34 cellular contexts compared by ENCODE assay signal in genomic region chr1:171872430-171872829, GRCh38.
"Had no signal": no experiment of that assay in that cellular context is flagged by ENCODE, and none has a peak within 500 bp of the region (broad histone marks: within the 10 kb centered on the region; RNA-seq: fewer than 3 reads in every experiment).

No MANE protein-coding gene starts in this region.

- H3K36me3 Mint-ChIP-seq: activated CD8-positive, alpha-beta memory T cell treated with anti-CD3 and anti-CD28 coated beads, Interleukin-2, amount 10 ng/mL, durations not matched to agents 7 days and 5 days; activated naive CD4-positive, alpha-beta T cell treated with anti-CD3 and anti-CD28 coated beads, Interleukin-2, amount 10 ng/mL, durations not matched to agents 7 days and 5 days; activated naive CD4-positive, alpha-beta T cell treated with anti-CD3 and anti-CD28 coated beads, Interleukin-2, amount 50 U/mL, for 24 hours; activated naive CD8-positive, alpha-beta T cell treated with anti-CD3 and anti-CD28 coated beads, Interleukin-2, amount 10 ng/mL, durations not matched to agents 7 days and 5 days had no signal

- H3K4me3 Mint-ChIP-seq: activated CD4-positive, alpha-beta memory T cell treated with anti-CD3 and anti-CD28 coated beads, Interleukin-2, amount 10 ng/mL, durations not matched to agents 7 days and 5 days; activated CD4-positive, alpha-beta T cell treated with anti-CD3 and anti-CD28 coated beads for 36 hours; activated CD4-positive, alpha-beta T cell treated with anti-CD3 and anti-CD28 coated beads, Interleukin-2, amount 10 ng/mL, durations not matched to agents 7 days and 5 days; activated CD8-positive, alpha-beta memory T cell treated with anti-CD3 and anti-CD28 coated beads, Interleukin-2, amount 10 ng/mL, durations not matched to agents 7 days and 5 days; activated CD8-positive, alpha-beta T cell treated with anti-CD3 and anti-CD28 coated beads, Interleukin-2, amount 10 ng/mL, durations not matched to agents 7 days and 5 days; activated naive CD4-positive, alpha-beta T cell treated with anti-CD3 and anti-CD28 coated beads, Interleukin-2, amount 10 ng/mL, durations not matched to agents 7 days and 5 days; activated naive CD4-positive, alpha-beta T cell treated with anti-CD3 and anti-CD28 coated beads, Interleukin-2, amount 50 U/mL, for 24 hours; activated naive CD8-positive, alpha-beta T cell; activated naive CD8-positive, alpha-beta T cell treated with anti-CD3 and anti-CD28 coated beads, Interleukin-2, amount 10 ng/mL, durations not matched to agents 7 days and 5 days; activated naive CD8-positive, alpha-beta T cell treated with anti-CD3 and anti-CD28 coated beads, Interleukin-2, amount 50 U/mL, for 24 hours; activated T-cell treated with anti-CD3 and anti-CD28 coated beads, Interleukin-2, amount 50 U/mL, for 24 hours; T-helper 1 cell treated with Interleukin-12 subunit alpha and Interleukin-12 subunit beta and Interleukin-4 antibody, amounts not matched to agents 30 μg/mL and 1 μg/mL, for 36 hours; T-helper 2 cell treated with Interferon-gamma antibody and Interleukin-4, amounts not matched to agents 5 μg/mL and 100 μg/mL, for 36 hours had no signal

- DNase-seq: activated CD4-positive, alpha-beta memory T cell treated with anti-CD3 and anti-CD28 coated beads, Interleukin-2, amount 10 ng/mL, durations not matched to agents 7 days and 5 days; activated CD4-positive, alpha-beta T cell treated with anti-CD3 and anti-CD28 coated beads for 1 hour; activated CD4-positive, alpha-beta T cell treated with anti-CD3 and anti-CD28 coated beads for 36 hours; activated CD4-positive, alpha-beta T cell treated with anti-CD3 and anti-CD28 coated beads for 48 hours; activated CD4-positive, alpha-beta T cell treated with anti-CD3 and anti-CD28 coated beads, Interleukin-2, amount 10 ng/mL, durations not matched to agents 7 days and 5 days; activated CD4-positive, alpha-beta T cell treated with anti-CD3 and anti-CD28 coated beads, Interleukin-2, amount 50 U/mL, for 48 hours; activated CD4-positive, CD25-positive, alpha-beta regulatory T cell; activated CD8-positive, alpha-beta memory T cell treated with anti-CD3 and anti-CD28 coated beads for 24 hours; activated CD8-positive, alpha-beta memory T cell treated with anti-CD3 and anti-CD28 coated beads, Interleukin-2, amount 10 ng/mL, durations not matched to agents 7 days and 5 days; activated CD8-positive, alpha-beta memory T cell treated with anti-CD3 and anti-CD28 coated beads, Interleukin-2, amount 50 U/mL, for 48 hours; activated CD8-positive, alpha-beta T cell treated with anti-CD3 and anti-CD28 coated beads, Interleukin-2, amount 10 ng/mL, durations not matched to agents 7 days and 5 days; activated effector memory CD4-positive, alpha-beta T cell treated with anti-CD3 and anti-CD28 coated beads, Interleukin-2, amount 50 U/mL, for 16 hours; activated naive CD4-positive, alpha-beta T cell treated with anti-CD3 and anti-CD28 coated beads, Interleukin-2, amount 10 ng/mL, durations not matched to agents 7 days and 5 days; activated naive CD4-positive, alpha-beta T cell treated with Interleukin-2 at 50 U/mL for 16 hours; activated naive CD8-positive, alpha-beta T cell treated with anti-CD3 and anti-CD28 coated beads, Interleukin-2, amount 10 ng/mL, durations not matched to agents 7 days and 5 days; activated naive CD8-positive, alpha-beta T cell treated with anti-CD3 and anti-CD28 coated beads, Interleukin-2, amount 50 U/mL, for 24 hours; activated T-cell treated with anti-CD3 and anti-CD28 coated beads, Interleukin-2, amount 50 U/mL, for 24 hours; activated T-cell treated with anti-CD3 and anti-CD28 coated beads, Interleukin-2, amount 50 U/mL, for 48 hours; amygdala; aorta; body of pancreas; brain microvascular endothelial cell; central memory CD4-positive, alpha-beta T cell; T-helper 1 cell; T-helper 2 cell; T-helper 9 cell had no signal

- H3K4me1 Mint-ChIP-seq: activated CD4-positive, alpha-beta memory T cell treated with anti-CD3 and anti-CD28 coated beads, Interleukin-2, amount 10 ng/mL, durations not matched to agents 7 days and 5 days; activated CD4-positive, alpha-beta T cell treated with anti-CD3 and anti-CD28 coated beads for 36 hours; activated CD4-positive, alpha-beta T cell treated with anti-CD3 and anti-CD28 coated beads, Interleukin-2, amount 10 ng/mL, durations not matched to agents 7 days and 5 days; activated CD8-positive, alpha-beta memory T cell treated with anti-CD3 and anti-CD28 coated beads, Interleukin-2, amount 10 ng/mL, durations not matched to agents 7 days and 5 days; activated naive CD4-positive, alpha-beta T cell treated with anti-CD3 and anti-CD28 coated beads, Interleukin-2, amount 10 ng/mL, durations not matched to agents 7 days and 5 days; activated naive CD4-positive, alpha-beta T cell treated with anti-CD3 and anti-CD28 coated beads, Interleukin-2, amount 50 U/mL, for 24 hours; activated naive CD8-positive, alpha-beta T cell treated with anti-CD3 and anti-CD28 coated beads, Interleukin-2, amount 10 ng/mL, durations not matched to agents 7 days and 5 days had no signal

- H3K27ac ChIP-seq: body of pancreas, brain microvascular endothelial cell, breast epithelium, VCaP had no signal

- H3K27me3 ChIP-seq: body of pancreas, breast epithelium had no signal

- H3K9me3 ChIP-seq: body of pancreas, breast epithelium had no signal

- H3K4me3 ChIP-seq: body of pancreas, breast epithelium had no signal

- ATAC-seq: activated CD4-positive, alpha-beta T cell treated with anti-CD3 and anti-CD28 coated beads for 36 hours; activated CD4-positive, CD25-positive, alpha-beta regulatory T cell treated with anti-CD3 and anti-CD28 coated beads, Interleukin-2, amount 50 U/mL, for 24 hours; activated CD8-positive, alpha-beta memory T cell treated with anti-CD3 and anti-CD28 coated beads, Interleukin-2, amount 10 ng/mL, durations not matched to agents 7 days and 5 days; activated CD8-positive, alpha-beta T cell treated with anti-CD3 and anti-CD28 coated beads, Interleukin-2, amount 10 ng/mL, durations not matched to agents 7 days and 5 days; activated naive CD8-positive, alpha-beta T cell treated with anti-CD3 and anti-CD28 coated beads, Interleukin-2, amount 50 U/mL, for 24 hours; body of pancreas had no signal

- H3K9me3 Mint-ChIP-seq: activated CD4-positive, alpha-beta memory T cell treated with anti-CD3 and anti-CD28 coated beads, Interleukin-2, amount 10 ng/mL, durations not matched to agents 7 days and 5 days; activated CD4-positive, alpha-beta T cell treated with anti-CD3 and anti-CD28 coated beads, Interleukin-2, amount 10 ng/mL, durations not matched to agents 7 days and 5 days; activated naive CD4-positive, alpha-beta T cell treated with anti-CD3 and anti-CD28 coated beads, Interleukin-2, amount 10 ng/mL, durations not matched to agents 7 days and 5 days; activated naive CD4-positive, alpha-beta T cell treated with anti-CD3 and anti-CD28 coated beads, Interleukin-2, amount 50 U/mL, for 24 hours; activated naive CD8-positive, alpha-beta T cell treated with anti-CD3 and anti-CD28 coated beads, Interleukin-2, amount 10 ng/mL, durations not matched to agents 7 days and 5 days; activated naive CD8-positive, alpha-beta T cell treated with anti-CD3 and anti-CD28 coated beads, Interleukin-2, amount 50 U/mL, for 24 hours; activated T-cell treated with anti-CD3 and anti-CD28 coated beads, Interleukin-2, amount 50 U/mL, for 24 hours; activated T-helper 2 cell treated with anti-CD3 and anti-CD28 coated beads, Interferon-gamma antibody, Interleukin-2, Interleukin-4, amounts not matched to agents 10 μg/mL and 5 μg/mL and 100 μg/mL, durations not matched to agents 14 hours and 24 hours and 36 hours; T-helper 1 cell treated with Interleukin-12 subunit alpha and Interleukin-12 subunit beta and Interleukin-4 antibody, amounts not matched to agents 30 μg/mL and 1 μg/mL, for 36 hours; T-helper 2 cell treated with Interferon-gamma antibody and Interleukin-4, amounts not matched to agents 5 μg/mL and 100 μg/mL, for 36 hours had no signal

- H3K27me3 Mint-ChIP-seq: activated naive CD4-positive, alpha-beta T cell treated with anti-CD3 and anti-CD28 coated beads, Interleukin-2, amount 50 U/mL, for 24 hours; activated naive CD8-positive, alpha-beta T cell; activated T-cell treated with anti-CD3 and anti-CD28 coated beads, Interleukin-2, amount 50 U/mL, for 24 hours had no signal

- H3K36me3 ChIP-seq: brain microvascular endothelial cell, breast epithelium had no signal

- H3K4me1 ChIP-seq: breast epithelium had no signal

- H3K27ac Mint-ChIP-seq: activated CD4-positive, alpha-beta memory T cell treated with anti-CD3 and anti-CD28 coated beads, Interleukin-2, amount 10 ng/mL, durations not matched to agents 7 days and 5 days; activated CD4-positive, alpha-beta T cell treated with anti-CD3 and anti-CD28 coated beads for 36 hours; activated CD4-positive, alpha-beta T cell treated with anti-CD3 and anti-CD28 coated beads, Interleukin-2, amount 10 ng/mL, durations not matched to agents 7 days and 5 days; activated CD8-positive, alpha-beta memory T cell treated with anti-CD3 and anti-CD28 coated beads, Interleukin-2, amount 10 ng/mL, durations not matched to agents 7 days and 5 days; activated CD8-positive, alpha-beta T cell treated with anti-CD3 and anti-CD28 coated beads, Interleukin-2, amount 10 ng/mL, durations not matched to agents 7 days and 5 days; activated naive CD4-positive, alpha-beta T cell treated with anti-CD3 and anti-CD28 coated beads, Interleukin-2, amount 10 ng/mL, durations not matched to agents 7 days and 5 days; activated naive CD4-positive, alpha-beta T cell treated with anti-CD3 and anti-CD28 coated beads, Interleukin-2, amount 50 U/mL, for 24 hours; activated naive CD8-positive, alpha-beta T cell; activated naive CD8-positive, alpha-beta T cell treated with anti-CD3 and anti-CD28 coated beads, Interleukin-2, amount 10 ng/mL, durations not matched to agents 7 days and 5 days; activated naive CD8-positive, alpha-beta T cell treated with anti-CD3 and anti-CD28 coated beads, Interleukin-2, amount 50 U/mL, for 24 hours; activated T-cell treated with anti-CD3 and anti-CD28 coated beads, Interleukin-2, amount 50 U/mL, for 24 hours; activated T-helper 2 cell treated with anti-CD3 and anti-CD28 coated beads, Interferon-gamma antibody, Interleukin-2, Interleukin-4, amounts not matched to agents 10 μg/mL and 5 μg/mL and 100 μg/mL, durations not matched to agents 14 hours and 24 hours and 36 hours; T-helper 1 cell treated with Interleukin-12 subunit alpha and Interleukin-12 subunit beta and Interleukin-4 antibody, amounts not matched to agents 30 μg/mL and 1 μg/mL, for 36 hours; T-helper 2 cell treated with Interferon-gamma antibody and Interleukin-4, amounts not matched to agents 5 μg/mL and 100 μg/mL, for 36 hours had no signal
